8 cellular contexts compared by ENCODE assay signal in the genomic region with DNA sequence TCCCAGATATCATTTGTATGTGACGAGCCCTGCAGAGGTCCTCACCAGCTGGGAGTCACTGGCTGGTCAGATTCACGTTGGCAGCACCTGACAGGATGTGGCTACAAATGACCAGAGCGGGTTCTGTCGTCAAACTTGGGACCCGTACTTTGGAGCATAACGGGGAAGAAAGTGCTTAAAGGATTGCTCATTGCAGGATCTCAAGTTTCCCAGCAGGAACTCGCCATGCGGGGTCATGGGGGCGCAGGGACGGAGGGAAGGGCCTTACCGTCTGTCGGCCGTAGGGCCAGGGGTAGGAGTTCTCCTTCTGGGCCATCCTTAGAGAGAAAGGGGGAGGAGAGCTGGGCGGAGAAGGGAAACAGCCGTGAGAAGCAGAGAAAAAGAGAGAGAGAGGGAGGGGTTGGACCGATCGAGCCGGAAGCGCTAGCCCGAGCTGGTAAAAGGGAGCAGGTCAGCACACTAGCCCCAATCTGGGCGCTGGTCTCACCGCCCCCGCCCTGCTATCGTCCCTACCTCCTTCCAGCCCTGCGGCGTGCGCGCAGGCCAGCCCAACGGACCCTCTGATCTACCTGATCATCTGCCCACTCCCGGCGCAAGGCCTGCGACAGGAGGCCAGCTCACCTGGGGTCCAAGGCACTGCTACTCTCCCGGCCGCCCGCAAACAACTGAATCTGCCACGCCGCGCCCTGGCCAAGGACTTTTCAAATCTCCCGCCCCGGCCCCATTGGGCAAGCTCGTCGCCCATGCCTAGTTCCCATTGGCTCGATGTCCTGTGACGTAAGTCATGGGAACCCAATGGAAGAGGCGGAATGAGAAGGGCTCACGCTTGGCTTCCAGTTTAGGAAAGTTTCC. TPM values are rescaled to one million over a fixed set of nuclear protein-coding genes. Genes with fewer than 3 reads are reported as not detected.
DNase-seq lines count a peak whose midpoint lies in the region; ATAC-seq and TF ChIP-seq lines count a peak whose summit lies in the region.

A gene (minus strand): TSS at position 667 of the 852 bp plus-strand sequence. CDS start 351 bp downstream, at position 316.

- H3K27ac ChIP-seq in AG04450 (ENCODE audit: low read depth, low read length): peak within 1 kb of the TSS; percentile 78

- no peaks in the 10 kb centered on the region for H3K27me3 Mint-ChIP-seq in activated B cell treated with CpG ODN at 0.5 μM for 24 hours

- POLR2A ChIA-PET in AG04450 (lab: Yijun Ruan, JAX) (interaction anchor here (0.5 to 1.9 kb wide), 15 partner anchors 11 to 806 kb away, joined by 3 to 9 read pairs (median 4); a partner anchor contains a TSS), activated B cell treated with CpG ODN at 0.5 μM for 24 hours (lab: Charles Lee) (interaction anchor here (0.7 to 6.8 kb wide), 10 partner anchors 10 to 78 kb away, joined by 3 to 84 read pairs (median 6); a partner anchor contains a TSS)

- peaks cover 2% of the 10 kb centered on the region for H3K36me3 Mint-ChIP-seq in activated B cell treated with CpG ODN at 0.5 μM for 24 hours (ENCODE audit: low read depth)

- peak within 1 kb of the TSS; percentile 91 for H3K27ac Mint-ChIP-seq in activated B cell treated with CpG ODN at 0.5 μM for 24 hours

- peak within 1 kb of the TSS; percentile 95 for H3K4me3 Mint-ChIP-seq in activated B cell treated with CpG ODN at 0.5 μM for 24 hours

- no peaks in the 10 kb centered on the region for H3K27me3 ChIP-seq in AG04450 (ENCODE audit: control insufficient read depth, insufficient read depth, low read length)

- intact Hi-C loops in activated B cell treated with CpG ODN at 0.5 μM for 24 hours (cut with micrococcal nuclease): loop anchor here (1.0 kb wide), 4 partner anchors 10 to 37 kb away; a partner anchor contains a TSS

- ATAC-seq in GM18907 (IDR thresholded peaks at IDR 0.05; ENCODE audit: unreplicated experiment): peak; percentile 82
- peak; percentile 87 for ATAC-seq in HG03139 (IDR thresholded peaks at IDR 0.05; ENCODE audit: unreplicated experiment)
- ATAC-seq in activated B cell treated with CpG ODN at 0.5 μM for 24 hours (ENCODE audit: low read depth): peak; percentile 99

- no peak for TF ChIP-seq CTCF in AG04450 (IDR thresholded peaks at IDR 0.05; ENCODE audit: low read depth, low read length)
- TF ChIP-seq CTCF in activated B cell treated with CpG ODN at 0.5 μM for 24 hours (IDR thresholded peaks at IDR 0.05): no peak

- H3K9me3 ChIP-seq in AG04450 (ENCODE audit: control insufficient read depth, insufficient read depth, low read length): no peaks in the 10 kb centered on the region; the same call in 1 of the 2 replicates

- H3K4me1 Mint-ChIP-seq in activated B cell treated with CpG ODN at 0.5 μM for 24 hours: peaks cover 19% of the 10 kb centered on the region

- peak within 1 kb of the TSS; percentile 87 for H3K4me3 ChIP-seq in AG04450 (ENCODE audit: low read depth, low read length)

- CTCF ChIA-PET in AG04450 (lab: Charles Lee): interaction anchor here (0.7 to 1.0 kb wide), 2 partner anchors 91 to 750 kb away, joined by 3 to 4 read pairs; no protein-coding TSS in a partner anchor
- CTCF ChIA-PET in activated B cell treated with CpG ODN at 0.5 μM for 24 hours (lab: Charles Lee): interaction anchor here (1.0 kb wide), 1 partner anchor 11 kb away, joined by 4 read pairs; no protein-coding TSS in a partner anchor

- peak; percentile 93 for DNase-seq in AG04450 (ENCODE audit: low read depth, low spot score)
- DNase-seq in NCI-H226: peak; percentile 95
- peak; percentile 80 for DNase-seq in activated B cell treated with CpG ODN at 0.5 μM for 24 hours
- DNase-seq in central memory CD4-positive, alpha-beta T cell: peak; percentile 90
- peak; percentile 99 for DNase-seq in islet precursor cell
- peak; percentile 86 to 93 (median 92) for DNase-seq in stimulated activated CD4-positive, alpha-beta T cell treated with anti-CD3 and anti-CD28 coated beads, Interleukin-12 subunit alpha, Interleukin-12 subunit beta, amount 100 ng/mL, for 48 hours (ENCODE audit: low read depth in 2 of 3, low spot score in 1 of 3)

- H3K9me3 Mint-ChIP-seq in activated B cell treated with CpG ODN at 0.5 μM for 24 hours: no peaks in the 10 kb centered on the region

RNA-seq across cellular contexts. Expression of the gene that starts here (rescaled TPM):
- polyA plus RNA-seq in AG04450 (2011; rRNA removed): 5.9 and 7.7 TPM in 2 replicates
- polyA minus RNA-seq in AG04450 (2011; rRNA and poly(A)+ RNA removed): 8.6 and 12.1 TPM in 2 replicates
- 1.7 and 3.0 TPM in 2 replicates for total RNA-seq in activated B cell treated with CpG ODN at 0.5 μM for 24 hours

Comparison
In these comparisons a context has a peak if more than half of its experiments do, and no peak if none do; other contexts are left out.
1. Peak in every context shown above with its lines: DNase-seq, ATAC-seq, H3K4me3 ChIP-seq and H3K27ac ChIP-seq.